ENCODE assay signal across 8 cellular contexts in genomic region chr17:56290486-56291118, GRCh38.
A peak's percentile ranks its signal among the peaks of the same experiment; 100 is the strongest.
DNase-seq lines count a peak whose midpoint lies in the region; ATAC-seq and TF ChIP-seq lines count a peak whose summit lies in the region.
"Had no signal": no experiment of that assay in that cellular context is flagged by ENCODE, and none has a peak within 500 bp of the region (broad histone marks: within the 10 kb centered on the region; RNA-seq: fewer than 3 reads in every experiment).

No MANE protein-coding gene starts in this region.

- 0 out of 2 replicates have a peak overlapping the region, but pooled peaks have one; percentile 5 for H3K4me3 ChIP-seq in HL-60 (replicated peaks; ENCODE audit: insufficient read depth, low read length)

- intact Hi-C loops in Calu3 (cut with micrococcal nuclease; ENCODE audit: unreplicated experiment): no loop called here

- TF ChIP-seq CTCF in Calu3 (IDR thresholded peaks at IDR 0.05; ENCODE audit: unreplicated experiment): no peak
- no peak for TF ChIP-seq CTCF in HL-60 (IDR thresholded peaks at IDR 0.05; ENCODE audit: insufficient read depth, low read length)

- peak overlapping the region; percentile 60 for H3K27ac ChIP-seq in HL-60 (replicated peaks)

- H3K27me3 Mint-ChIP-seq in Calu3 (ENCODE audit: unreplicated experiment) (no peaks in the 10 kb centered on the region), naive B cell (no peaks in the 10 kb centered on the region)
- no peaks in the 10 kb centered on the region for H3K27me3 Mint-ChIP-seq in activated T-helper 17 cell treated with anti-CD3 and anti-CD28 coated beads, Interleukin-2, amount 50 U/mL, for 72 hours

- H3K27ac Mint-ChIP-seq in Calu3 (ENCODE audit: unreplicated experiment) (no peak overlapping the region), naive B cell (peak overlapping the region in 2 of 6 donors; percentile 70 to 71)
- H3K27ac Mint-ChIP-seq in activated T-helper 17 cell treated with anti-CD3 and anti-CD28 coated beads, Interleukin-2, amount 50 U/mL, for 72 hours: peak overlapping the region; percentile 0

- no peak for ATAC-seq in activated T-helper 17 cell treated with anti-CD3 and anti-CD28 coated beads, Interleukin-2, amount 50 U/mL, for 72 hours (replicated peaks)
- ATAC-seq in naive B cell (ENCODE audit: low read depth in 2 of 2) (no peak), GM21619 (IDR thresholded peaks at IDR 0.05; ENCODE audit: unreplicated experiment) (no peak), HG02588 (IDR thresholded peaks at IDR 0.05; ENCODE audit: unreplicated experiment) (no peak)

- H3K27me3 ChIP-seq in HL-60 (ENCODE audit: insufficient read depth, poor library complexity, severe bottlenecking): no peaks in the 10 kb centered on the region

- H3K36me3 Mint-ChIP-seq in Calu3 (ENCODE audit: insufficient read depth, unreplicated experiment) (no peaks in the 10 kb centered on the region), naive B cell (no peaks in the 10 kb centered on the region)
- H3K36me3 Mint-ChIP-seq in activated T-helper 17 cell treated with anti-CD3 and anti-CD28 coated beads, Interleukin-2, amount 50 U/mL, for 72 hours (ENCODE audit: low read depth): no peaks in the 10 kb centered on the region

- H3K4me1 Mint-ChIP-seq in Calu3 (ENCODE audit: low read depth, unreplicated experiment) (peaks cover 9% of the 10 kb centered on the region), naive B cell (peaks cover 4 to 6% (median 6%) of the 10 kb centered on the region in 3 donors)
- H3K4me1 Mint-ChIP-seq in activated T-helper 17 cell treated with anti-CD3 and anti-CD28 coated beads, Interleukin-2, amount 50 U/mL, for 72 hours: peaks cover 6% of the 10 kb centered on the region

- H3K4me3 Mint-ChIP-seq in Calu3 (ENCODE audit: low read depth, unreplicated experiment) (peak overlapping the region; percentile 13), naive B cell (peak overlapping the region in 6 of 8 donors; percentile 31 to 77 (median 45))
- H3K4me3 Mint-ChIP-seq in activated T-helper 17 cell treated with anti-CD3 and anti-CD28 coated beads, Interleukin-2, amount 50 U/mL, for 72 hours: peak overlapping the region; percentile 37

- DNase-seq in Calu3 (no peak), HL-60 (ENCODE audit: low read depth in 1 of 2, low spot score in 1 of 2) (no peak), naive B cell (no peak), AG08395 (ENCODE audit: low spot score) (no peak)
- DNase-seq: stimulated activated naive CD4-positive, alpha-beta T cell had no signal

- CTCF ChIA-PET in Calu3 (lab: Charles Lee): no interaction called here

- BruUV-seq in Calu3 (replicated peaks; lab: Mats Ljungman, UMichigan): no TSS peak

- no peaks in the 10 kb centered on the region for H3K9me3 Mint-ChIP-seq in Calu3 (ENCODE audit: low read depth, unreplicated experiment)
- H3K9me3 Mint-ChIP-seq in activated T-helper 17 cell treated with anti-CD3 and anti-CD28 coated beads, Interleukin-2, amount 50 U/mL, for 72 hours: no peaks in the 10 kb centered on the region
- H3K9me3 Mint-ChIP-seq in naive B cell: no peaks in the 10 kb centered on the region
